Comparison of ENCODE assay signal across 11 cellular contexts in genomic region chr11:36456136-36456535, GRCh38. TPM values are rescaled to one million over a fixed set of nuclear protein-coding genes. Genes with fewer than 3 reads are reported as not detected.
DNase-seq lines count a peak whose midpoint lies in the region; ATAC-seq and TF ChIP-seq lines count a peak whose summit lies in the region.
"Had no signal": no experiment of that assay in that cellular context is flagged by ENCODE, and none has a peak within 500 bp of the region (broad histone marks: within the 10 kb centered on the region; RNA-seq: fewer than 3 reads in every experiment).

No MANE protein-coding gene starts in this region.

- H3K4me2 ChIP-seq in IMR-90 (ENCODE audit: low read depth, low read length): peak overlapping the region; percentile 24

- peak overlapping the region; percentile 95 for H2BK20ac ChIP-seq in IMR-90 (ENCODE audit: low read depth, low read length)

- dilution Hi-C loops in IMR-90 (cut with HindIII; ENCODE audit: low sequenced_read_pairs, unreplicated experiment): no loop called here

- intact Hi-C loops in IMR-90 (cut with micrococcal nuclease) (loop anchor here (5.0 kb wide), 1 partner anchor 79 kb away; no protein-coding TSS in a partner anchor), colonic mucosa (cut with DNase I) (loop anchor here (10.0 kb wide), 1 partner anchor 161 kb away; the partner anchor contains the start of gene PRR5L)

- peak overlapping the region; percentile 92 for H2AK9ac ChIP-seq in IMR-90 (replicated peaks; ENCODE audit: low read depth, low read length, poor library complexity)

- H4K5ac ChIP-seq in IMR-90 (ENCODE audit: low read depth, low read length): peak overlapping the region; percentile 94

- peak overlapping the region; percentile 95 for H3K14ac ChIP-seq in IMR-90 (replicated peaks; ENCODE audit: low read depth, low read length)

- TF ChIP-seq CTCF in IMR-90 (conservative IDR thresholded peaks at IDR 0.05; ENCODE audit: low read depth, low read length): no peak
- no peak for TF ChIP-seq CTCF in colonic mucosa (IDR thresholded peaks at IDR 0.05)
- no peak for TF ChIP-seq CTCF in lung (IDR thresholded peaks at IDR 0.05; ENCODE audit: control extremely low read depth, extremely low read depth)
- no peak for TF ChIP-seq CTCF in suprapubic skin (IDR thresholded peaks at IDR 0.05)

- H2BK5ac ChIP-seq in IMR-90 (ENCODE audit: low read depth, low read length, poor library complexity, severe bottlenecking): peak overlapping the region; percentile 94

- DNase-seq in IMR-90 (no peak), colonic mucosa (no peak), lung (ENCODE audit: low spot score) (no peak), suprapubic skin (ENCODE audit: low spot score in 2 of 2) (no peak), DMS 273 (lab: John Stamatoyannopoulos, UW; ENCODE audit: unreplicated experiment) (no peak), NCI-H2196 (lab: John Stamatoyannopoulos, UW; ENCODE audit: unreplicated experiment) (no peak)
- DNase-seq: activated CD8-positive, alpha-beta T cell treated with anti-CD3 and anti-CD28 coated beads, Interleukin-2, amount 10 ng/mL, durations not matched to agents 7 days and 5 days; Caco-2; right lobe of liver had no signal

- peak overlapping the region; percentile 89 for H3K18ac ChIP-seq in IMR-90 (ENCODE audit: low read depth, low read length)

- POLR2A ChIA-PET in IMR-90 (lab: Charles Lee; ENCODE audit: unreplicated experiment): interaction anchor here (0.6 to 0.7 kb wide), 3 partner anchors 35 to 50 kb away, joined by 3 to 10 read pairs (median 4); no protein-coding TSS in a partner anchor

- peak overlapping the region; percentile 98 for H4K91ac ChIP-seq in IMR-90 (ENCODE audit: insufficient read depth, low read depth, low read length)

- TF ChIP-seq EP300 in suprapubic skin (IDR thresholded peaks at IDR 0.05): no peak

- H3K9ac ChIP-seq in IMR-90 (ENCODE audit: low read depth, low read length): peak overlapping the region; percentile 65
- H3K9ac ChIP-seq in colonic mucosa (ENCODE audit: low read depth in 2 of 2, low read length in 2 of 2): peak overlapping the region in 1 of 2 donors; percentile 58

- H3K79me1 ChIP-seq in IMR-90 (ENCODE audit: low read depth in 1 of 2, low read length in 2 of 2): peaks cover 0 to 9% of the 10 kb centered on the region in 2 experiments; a peak in 1 of 4 replicates

- peak overlapping the region; percentile 92 to 96 for H4K8ac ChIP-seq in IMR-90 (ENCODE audit: low read depth in 2 of 2, low read length in 2 of 2)

- 40% methylated on average over 1 of the region's 6 CpGs; no CpG with 5 or more reads in 1 of the 2 experiments for WGBS in IMR-90 (ENCODE audit: extremely low coverage in 2 of 2, insufficient read length in 1 of 2), 2 experiments
- 83 to 84% methylated on average over 6 of the region's 6 CpGs for WGBS in lung, 2 donors
- 77% methylated on average over 6 of the region's 6 CpGs for WGBS in suprapubic skin

- H3K36me3 ChIP-seq in IMR-90 (ENCODE audit: control insufficient read depth, insufficient read depth, low read length) (no peaks in the 10 kb centered on the region), colonic mucosa (no peaks in the 10 kb centered on the region), lung (ENCODE audit: control insufficient read depth in 2 of 2, insufficient read depth in 2 of 2, low read length in 2 of 2) (peaks cover 0 to 2% of the 10 kb centered on the region in 2 donors), suprapubic skin (peaks cover 3% of the 10 kb centered on the region)
- H3K36me3 ChIP-seq: right lobe of liver had no signal

- peak overlapping the region; percentile 89 for H3K23ac ChIP-seq in IMR-90 (ENCODE audit: low read depth, low read length)

- H3K27me3 ChIP-seq in IMR-90 (ENCODE audit: control insufficient read depth, insufficient read depth, low read length): no peaks in the 10 kb centered on the region
- H3K27me3 ChIP-seq in colonic mucosa: no peaks in the 10 kb centered on the region
- no peaks in the 10 kb centered on the region for H3K27me3 ChIP-seq in lung (ENCODE audit: control insufficient read depth, insufficient read depth)
- no peaks in the 10 kb centered on the region for H3K27me3 ChIP-seq in suprapubic skin
- H3K27me3 ChIP-seq: right lobe of liver had no signal

- CTCF ChIA-PET in IMR-90 (lab: Yijun Ruan, JAX): interaction anchor here (2.5 kb wide), 1 partner anchor 22 kb away, joined by 10 read pairs; no protein-coding TSS in a partner anchor

- peaks cover 33% of the 10 kb centered on the region for H3K9me1 ChIP-seq in IMR-90 (ENCODE audit: insufficient read depth, low read length)

- ATAC-seq in IMR-90 (ENCODE audit: low read depth) (peak; percentile 38), lung (ENCODE audit: insufficient read depth, low FRiP score) (no peak), GM21526 (IDR thresholded peaks at IDR 0.05; ENCODE audit: low FRiP score, unreplicated experiment) (no peak), GM19467 (IDR thresholded peaks at IDR 0.05; ENCODE audit: unreplicated experiment) (no peak)
- ATAC-seq: activated CD8-positive, alpha-beta T cell treated with anti-CD3 and anti-CD28 coated beads, Interleukin-2, amount 10 ng/mL, durations not matched to agents 7 days and 5 days had no signal

- H3K4me1 ChIP-seq in IMR-90 (ENCODE audit: control insufficient read depth, insufficient read depth, low read length) (peaks cover 34% of the 10 kb centered on the region), colonic mucosa (peaks cover 6% of the 10 kb centered on the region), lung (ENCODE audit: control insufficient read depth in 2 of 2, insufficient read depth in 2 of 2, low read length in 2 of 2) (peaks cover 7 to 11% of the 10 kb centered on the region in 2 donors), suprapubic skin (peaks cover 31% of the 10 kb centered on the region)
- H3K4me1 ChIP-seq: right lobe of liver had no signal

- H4K20me1 ChIP-seq in IMR-90 (ENCODE audit: insufficient read depth, low read length): no peaks in the 10 kb centered on the region

- H3K4ac ChIP-seq in IMR-90 (ENCODE audit: low read depth, low read length): peak overlapping the region; percentile 97

- H3K4me3 ChIP-seq in IMR-90 (ENCODE audit: insufficient read depth, low read depth, low read length) (no peak overlapping the region), colonic mucosa (no peak overlapping the region), lung (no peak overlapping the region), suprapubic skin (no peak overlapping the region)
- H3K4me3 ChIP-seq: right lobe of liver had no signal

- peak overlapping the region; percentile 95 for H3K27ac ChIP-seq in IMR-90 (ENCODE audit: insufficient read depth, low read length)
- H3K27ac ChIP-seq in colonic mucosa: peak overlapping the region; percentile 19
- peak overlapping the region; percentile 26 to 71 for H3K27ac ChIP-seq in lung (ENCODE audit: low read depth in 1 of 2, low read length in 1 of 2)
- H3K27ac ChIP-seq in suprapubic skin: peak overlapping the region; percentile 71
- H3K27ac ChIP-seq: right lobe of liver had no signal

- no peak for TF ChIP-seq RAD21 in IMR-90 (IDR thresholded peaks at IDR 0.05; ENCODE audit: low read length)

- peak overlapping the region; percentile 95 for H2AFZ ChIP-seq in IMR-90 (replicated peaks; ENCODE audit: low read length, poor library complexity)

- H2AK5ac ChIP-seq in IMR-90 (ENCODE audit: low read depth, low read length): peak overlapping the region; percentile 96

- peak overlapping the region; percentile 98 for H2BK15ac ChIP-seq in IMR-90 (ENCODE audit: low read depth, low read length)

- in situ Hi-C loops in IMR-90 (cut with MboI; ENCODE audit: low sequenced_read_pairs): loop anchor here (25.0 kb wide), 1 partner anchor 844 kb away; the partner anchor contains the start of gene FJX1

- no TSS peak for BruUV-seq in IMR-90 (replicated peaks; lab: Mats Ljungman, UMichigan)

- TF ChIP-seq POLR2A in IMR-90 (IDR thresholded peaks at IDR 0.05; ENCODE audit: low read depth, low read length): no peak
- no peak for TF ChIP-seq POLR2A in suprapubic skin (IDR thresholded peaks at IDR 0.05)

- peak overlapping the region; percentile 97 for H2BK120ac ChIP-seq in IMR-90 (ENCODE audit: low read depth, low read length)

- H3K9me3 ChIP-seq in IMR-90 (ENCODE audit: control insufficient read depth, insufficient read depth, low read length) (no peaks in the 10 kb centered on the region), colonic mucosa (no peaks in the 10 kb centered on the region), lung (ENCODE audit: control insufficient read depth in 2 of 2, insufficient read depth in 1 of 2, low read length in 1 of 2) (peaks cover 0 to 2% of the 10 kb centered on the region in 2 donors), suprapubic skin (no peaks in the 10 kb centered on the region)
- H3K9me3 ChIP-seq: Caco-2, right lobe of liver had no signal

- H3K56ac ChIP-seq in IMR-90 (ENCODE audit: extremely low read depth, insufficient read depth, low read length): peak overlapping the region; percentile 92

TF ChIP-seq in IMR-90, 13 proteins besides CTCF, POLR2A, EP300 and RAD21:
- no peak for TF ChIP-seq CHD1 (IDR thresholded peaks at IDR 0.05; ENCODE audit: low read depth, low read length)
- no peak for TF ChIP-seq RCOR1 (IDR thresholded peaks at IDR 0.05; ENCODE audit: insufficient replicate concordance, low read length)
- no peak for TF ChIP-seq NFE2L2 (IDR thresholded peaks at IDR 0.05; ENCODE audit: low read depth, low read length)
- TF ChIP-seq CEBPB (IDR thresholded peaks at IDR 0.05; ENCODE audit: low read depth, low read length): no peak
- TF ChIP-seq SMC3 (IDR thresholded peaks at IDR 0.05; ENCODE audit: low read depth, low read length): no peak
- TF ChIP-seq BHLHE40 (IDR thresholded peaks at IDR 0.05; ENCODE audit: low read depth, low read length): no peak

RNA-seq across cellular contexts. Expression of gene TRAF6, which starts 53.9 kb away (rescaled TPM):
- total RNA-seq in IMR-90 (2012; rRNA removed): 15.3 and 17.6 TPM in 2 replicates
- polyA plus RNA-seq in IMR-90 (2012; rRNA removed): 5.6 and 6.0 TPM in 2 replicates
- polyA plus RNA-seq in IMR-90 (2012; cell fraction: cytosol; rRNA removed): 1.5 and 1.9 TPM in 2 replicates
- 1.4 and 10.2 TPM in 2 replicates for polyA plus RNA-seq in IMR-90 (2012; cell fraction: nucleus; rRNA removed; ENCODE audit: low replicate concordance)
- 10 to 100 TPM in 1 of 2 donors, 1 to 10 TPM in 1; 9.5 to 18.3 TPM for total RNA-seq in colonic mucosa
- 10 to 100 TPM; 13.1 to 14.0 TPM for total RNA-seq in lung
- 1 to 10 TPM; 2.2 to 4.5 TPM for polyA plus RNA-seq in lung
- total RNA-seq in suprapubic skin: 10 to 100 TPM; 12.6 to 18.7 (median 18.6) TPM

Comparison
In these comparisons a context has a peak if more than half of its experiments do, and no peak if none do; other contexts are left out.
1. H3K27ac ChIP-seq: peak in every context shown above with its lines; median percentile 95 in IMR-90; 71 in suprapubic skin; 48 in lung; 19 in colonic mucosa.